In the genomic region with DNA sequence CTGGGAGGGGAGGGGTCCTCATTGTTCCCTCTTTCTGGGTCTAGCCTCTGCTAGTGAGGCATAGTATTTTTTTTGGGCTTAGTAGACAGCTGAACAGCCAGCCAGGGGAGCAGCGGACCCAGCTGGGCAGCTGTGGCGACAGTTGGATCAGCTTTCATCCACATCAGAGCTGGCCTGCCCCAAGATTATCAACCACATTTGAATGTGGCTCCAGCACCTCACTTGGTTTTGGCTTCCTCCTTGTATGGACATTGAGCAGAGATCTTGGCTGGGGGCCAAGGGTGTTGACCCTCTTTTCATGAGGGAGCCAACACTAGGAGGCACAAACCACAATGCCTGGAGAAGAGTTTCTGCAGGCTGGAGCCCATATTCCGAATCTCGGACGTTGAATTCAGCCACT, we compare ENCODE assay signal across 1 cellular context.
A peak's percentile ranks its signal among the peaks of the same experiment; 100 is the strongest.
TF ChIP-seq lines count a peak whose summit lies in the region.

No MANE protein-coding gene starts in this region.

TF ChIP-seq in K562, 482 proteins besides CTCF, POLR2A, EP300 and RAD21:
- TF ChIP-seq MTA2 (IDR thresholded peaks at IDR 0.05; ENCODE audit: low read depth) (no peak), NFIC (IDR thresholded peaks at IDR 0.05) (peak; percentile 93), NFIX (CRISPR knock-in tag; IDR thresholded peaks at IDR 0.05; ENCODE audit: low read depth) (peak; percentile 64), NBN (IDR thresholded peaks at IDR 0.05; ENCODE audit: low read depth) (no peak)
- TF ChIP-seq, protein P1, sequence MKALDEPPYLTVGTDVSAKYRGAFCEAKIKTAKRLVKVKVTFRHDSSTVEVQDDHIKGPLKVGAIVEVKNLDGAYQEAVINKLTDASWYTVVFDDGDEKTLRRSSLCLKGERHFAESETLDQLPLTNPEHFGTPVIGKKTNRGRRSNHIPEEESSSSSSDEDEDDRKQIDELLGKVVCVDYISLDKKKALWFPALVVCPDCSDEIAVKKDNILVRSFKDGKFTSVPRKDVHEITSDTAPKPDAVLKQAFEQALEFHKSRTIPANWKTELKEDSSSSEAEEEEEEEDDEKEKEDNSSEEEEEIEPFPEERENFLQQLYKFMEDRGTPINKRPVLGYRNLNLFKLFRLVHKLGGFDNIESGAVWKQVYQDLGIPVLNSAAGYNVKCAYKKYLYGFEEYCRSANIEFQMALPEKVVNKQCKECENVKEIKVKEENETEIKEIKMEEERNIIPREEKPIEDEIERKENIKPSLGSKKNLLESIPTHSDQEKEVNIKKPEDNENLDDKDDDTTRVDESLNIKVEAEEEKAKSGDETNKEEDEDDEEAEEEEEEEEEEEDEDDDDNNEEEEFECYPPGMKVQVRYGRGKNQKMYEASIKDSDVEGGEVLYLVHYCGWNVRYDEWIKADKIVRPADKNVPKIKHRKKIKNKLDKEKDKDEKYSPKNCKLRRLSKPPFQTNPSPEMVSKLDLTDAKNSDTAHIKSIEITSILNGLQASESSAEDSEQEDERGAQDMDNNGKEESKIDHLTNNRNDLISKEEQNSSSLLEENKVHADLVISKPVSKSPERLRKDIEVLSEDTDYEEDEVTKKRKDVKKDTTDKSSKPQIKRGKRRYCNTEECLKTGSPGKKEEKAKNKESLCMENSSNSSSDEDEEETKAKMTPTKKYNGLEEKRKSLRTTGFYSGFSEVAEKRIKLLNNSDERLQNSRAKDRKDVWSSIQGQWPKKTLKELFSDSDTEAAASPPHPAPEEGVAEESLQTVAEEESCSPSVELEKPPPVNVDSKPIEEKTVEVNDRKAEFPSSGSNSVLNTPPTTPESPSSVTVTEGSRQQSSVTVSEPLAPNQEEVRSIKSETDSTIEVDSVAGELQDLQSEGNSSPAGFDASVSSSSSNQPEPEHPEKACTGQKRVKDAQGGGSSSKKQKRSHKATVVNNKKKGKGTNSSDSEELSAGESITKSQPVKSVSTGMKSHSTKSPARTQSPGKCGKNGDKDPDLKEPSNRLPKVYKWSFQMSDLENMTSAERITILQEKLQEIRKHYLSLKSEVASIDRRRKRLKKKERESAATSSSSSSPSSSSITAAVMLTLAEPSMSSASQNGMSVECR (CRISPR knock-in tag; IDR thresholded peaks at IDR 0.05): 0 out of 2 replicates have a peak, but pooled peaks have one; percentile 44
